ENCODE assay signal across 1 cellular context in the genomic region with DNA sequence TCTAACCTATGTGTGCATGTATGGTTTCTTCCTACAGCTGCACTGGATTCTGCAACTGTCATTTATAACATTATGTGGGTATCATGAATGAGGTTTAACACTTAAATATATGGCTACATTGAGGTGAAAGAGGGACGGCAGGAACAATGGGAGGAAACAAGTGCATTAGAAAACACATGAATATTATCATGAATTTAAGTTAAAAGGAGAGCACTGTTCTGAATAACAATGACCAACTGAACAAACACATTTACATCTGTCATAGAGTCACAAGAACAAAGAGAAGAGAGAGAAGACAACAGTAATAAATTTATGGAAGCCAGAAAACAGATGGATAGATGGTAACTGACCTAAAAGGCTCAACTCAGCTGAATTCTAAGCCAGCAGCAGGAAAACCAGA.
TF ChIP-seq lines count a peak whose summit lies in the region.

No MANE protein-coding gene starts in this region.

TF ChIP-seq in A549, 52 proteins besides CTCF, POLR2A, EP300 and RAD21 (continued from another document):
- TF ChIP-seq, protein P1, sequence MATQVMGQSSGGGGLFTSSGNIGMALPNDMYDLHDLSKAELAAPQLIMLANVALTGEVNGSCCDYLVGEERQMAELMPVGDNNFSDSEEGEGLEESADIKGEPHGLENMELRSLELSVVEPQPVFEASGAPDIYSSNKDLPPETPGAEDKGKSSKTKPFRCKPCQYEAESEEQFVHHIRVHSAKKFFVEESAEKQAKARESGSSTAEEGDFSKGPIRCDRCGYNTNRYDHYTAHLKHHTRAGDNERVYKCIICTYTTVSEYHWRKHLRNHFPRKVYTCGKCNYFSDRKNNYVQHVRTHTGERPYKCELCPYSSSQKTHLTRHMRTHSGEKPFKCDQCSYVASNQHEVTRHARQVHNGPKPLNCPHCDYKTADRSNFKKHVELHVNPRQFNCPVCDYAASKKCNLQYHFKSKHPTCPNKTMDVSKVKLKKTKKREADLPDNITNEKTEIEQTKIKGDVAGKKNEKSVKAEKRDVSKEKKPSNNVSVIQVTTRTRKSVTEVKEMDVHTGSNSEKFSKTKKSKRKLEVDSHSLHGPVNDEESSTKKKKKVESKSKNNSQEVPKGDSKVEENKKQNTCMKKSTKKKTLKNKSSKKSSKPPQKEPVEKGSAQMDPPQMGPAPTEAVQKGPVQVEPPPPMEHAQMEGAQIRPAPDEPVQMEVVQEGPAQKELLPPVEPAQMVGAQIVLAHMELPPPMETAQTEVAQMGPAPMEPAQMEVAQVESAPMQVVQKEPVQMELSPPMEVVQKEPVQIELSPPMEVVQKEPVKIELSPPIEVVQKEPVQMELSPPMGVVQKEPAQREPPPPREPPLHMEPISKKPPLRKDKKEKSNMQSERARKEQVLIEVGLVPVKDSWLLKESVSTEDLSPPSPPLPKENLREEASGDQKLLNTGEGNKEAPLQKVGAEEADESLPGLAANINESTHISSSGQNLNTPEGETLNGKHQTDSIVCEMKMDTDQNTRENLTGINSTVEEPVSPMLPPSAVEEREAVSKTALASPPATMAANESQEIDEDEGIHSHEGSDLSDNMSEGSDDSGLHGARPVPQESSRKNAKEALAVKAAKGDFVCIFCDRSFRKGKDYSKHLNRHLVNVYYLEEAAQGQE (IDR thresholded peaks at IDR 0.05), result no peak
- TF ChIP-seq SREBF2 (IDR thresholded peaks at IDR 0.05) (no peak), ZFP36 (IDR thresholded peaks at IDR 0.05; ENCODE audit: borderline replicate concordance, partially characterized antibody) (no peak), ZNF302 (CRISPR knock-in tag; IDR thresholded peaks at IDR 0.05) (no peak), JUN (IDR thresholded peaks at IDR 0.05) (no peak), ESRRA (IDR thresholded peaks at IDR 0.05; ENCODE audit: borderline replicate concordance, low read length) (no peak), HOXB13 (CRISPR knock-in tag; IDR thresholded peaks at IDR 0.05; ENCODE audit: low read depth) (no peak), MYC (IDR thresholded peaks at IDR 0.05; ENCODE audit: borderline replicate concordance, low read length) (no peak)
